11 cellular contexts compared by ENCODE assay signal in genomic region chr5:8829322-8830029, GRCh38.
DNase-seq lines count a peak whose midpoint lies in the region; ATAC-seq and TF ChIP-seq lines count a peak whose summit lies in the region.
"Had no signal": no experiment of that assay in that cellular context is flagged by ENCODE, and none has a peak within 500 bp of the region (broad histone marks: within the 10 kb centered on the region; RNA-seq: fewer than 3 reads in every experiment).

No MANE protein-coding gene starts in this region.

- H3K27me3 Mint-ChIP-seq in activated naive CD8-positive, alpha-beta T cell treated with anti-CD3 and anti-CD28 coated beads, Interleukin-2, amount 50 U/mL, for 24 hours = no peaks in the 10 kb centered on the region

- H3K9me3 Mint-ChIP-seq in activated naive CD4-positive, alpha-beta T cell treated with anti-CD3 and anti-CD28 coated beads, Interleukin-2, amount 50 U/mL, for 72 hours = peaks cover 13 to 15% of the 10 kb centered on the region in 2 donors
- H3K9me3 Mint-ChIP-seq in activated naive CD8-positive, alpha-beta T cell treated with anti-CD3 and anti-CD28 coated beads, Interleukin-2, amount 50 U/mL, for 24 hours = peaks cover 4% of the 10 kb centered on the region

- no peaks in the 10 kb centered on the region for H3K4me1 Mint-ChIP-seq in activated naive CD8-positive, alpha-beta T cell treated with anti-CD3 and anti-CD28 coated beads, Interleukin-2, amount 50 U/mL, for 24 hours

- DNase-seq in GOT3 (lab: John Stamatoyannopoulos, UW) (peak; percentile 21), SW480 (ENCODE audit: low spot score) (peak; percentile 37), foreskin keratinocyte (peak; percentile 91 to 95), retinal pigment epithelial cell (ENCODE audit: low read depth) (peak; percentile 89)
- no peak for DNase-seq in activated naive CD4-positive, alpha-beta T cell treated with anti-CD3 and anti-CD28 coated beads, Interleukin-2, amount 50 U/mL, for 72 hours (ENCODE audit: low spot score in 2 of 2)
- no peak for DNase-seq in activated naive CD8-positive, alpha-beta T cell treated with anti-CD3 and anti-CD28 coated beads, Interleukin-2, amount 50 U/mL, for 24 hours
- DNase-seq: activated CD8-positive, alpha-beta memory T cell treated with anti-CD3 and anti-CD28 coated beads, Interleukin-2, amount 50 U/mL, for 4 hours; effector CD4-positive, alpha-beta T cell; NCI-H1417 treated with DMSO at 0.1 percent for 48 hours had no signal

- TF ChIP-seq CTCF in foreskin keratinocyte (conservative IDR thresholded peaks at IDR 0.05) = no peak
- no peak for TF ChIP-seq CTCF in retinal pigment epithelial cell (conservative IDR thresholded peaks at IDR 0.05; ENCODE audit: low read depth, low read length)

- ATAC-seq in foreskin keratinocyte (peak; percentile 99), GM18909 (IDR thresholded peaks at IDR 0.05; ENCODE audit: poor library complexity, unreplicated experiment) (no peak), HG03565 (IDR thresholded peaks at IDR 0.05; ENCODE audit: unreplicated experiment) (no peak)
- ATAC-seq in activated naive CD4-positive, alpha-beta T cell treated with anti-CD3 and anti-CD28 coated beads, Interleukin-2, amount 50 U/mL, for 72 hours = no peak
- ATAC-seq in activated naive CD8-positive, alpha-beta T cell treated with anti-CD3 and anti-CD28 coated beads, Interleukin-2, amount 50 U/mL, for 24 hours = no peak

- no peak overlapping the region for H3K4me3 ChIP-seq in retinal pigment epithelial cell (ENCODE audit: low read length)

- H3K4me1 ChIP-seq in foreskin keratinocyte = peaks cover 27% of the 10 kb centered on the region

- no peaks in the 10 kb centered on the region for H3K27me3 ChIP-seq in foreskin keratinocyte

- no peaks in the 10 kb centered on the region for H3K36me3 Mint-ChIP-seq in activated naive CD4-positive, alpha-beta T cell treated with anti-CD3 and anti-CD28 coated beads, Interleukin-2, amount 50 U/mL, for 72 hours
- no peaks in the 10 kb centered on the region for H3K36me3 Mint-ChIP-seq in activated naive CD8-positive, alpha-beta T cell treated with anti-CD3 and anti-CD28 coated beads, Interleukin-2, amount 50 U/mL, for 24 hours (ENCODE audit: low read depth)

- H3K27ac ChIP-seq in foreskin keratinocyte = peak overlapping the region; percentile 48

- no peak overlapping the region for H3K27ac Mint-ChIP-seq in activated naive CD4-positive, alpha-beta T cell treated with anti-CD3 and anti-CD28 coated beads, Interleukin-2, amount 50 U/mL, for 72 hours
- H3K27ac Mint-ChIP-seq in activated naive CD8-positive, alpha-beta T cell treated with anti-CD3 and anti-CD28 coated beads, Interleukin-2, amount 50 U/mL, for 24 hours = no peak overlapping the region

- H3K4me3 Mint-ChIP-seq in activated naive CD8-positive, alpha-beta T cell treated with anti-CD3 and anti-CD28 coated beads, Interleukin-2, amount 50 U/mL, for 24 hours = no peak overlapping the region

Comparison
In these comparisons a context has a peak if more than half of its experiments do, and no peak if none do; other contexts are left out.
1. DNase-seq: peak in GOT3 (single experiment), SW480 (single experiment), foreskin keratinocyte (2 of 2) and retinal pigment epithelial cell (single experiment); none in activated naive CD4-positive, alpha-beta T cell treated with anti-CD3 and anti-CD28 coated beads, Interleukin-2, amount 50 U/mL, for 72 hours (0 of 2) and activated naive CD8-positive, alpha-beta T cell treated with anti-CD3 and anti-CD28 coated beads, Interleukin-2, amount 50 U/mL, for 24 hours (single experiment).